16 cellular contexts compared by ENCODE assay signal in genomic region chr7:105001652-105002184, GRCh38. TPM values are rescaled to one million over a fixed set of nuclear protein-coding genes. Genes with fewer than 3 reads are reported as not detected.
DNase-seq lines count a peak whose midpoint lies in the region; ATAC-seq and TF ChIP-seq lines count a peak whose summit lies in the region.
"Had no signal": no experiment of that assay in that cellular context is flagged by ENCODE, and none has a peak within 500 bp of the region (broad histone marks: within the 10 kb centered on the region; RNA-seq: fewer than 3 reads in every experiment).

No MANE protein-coding gene starts in this region.

- H3K4me3 Mint-ChIP-seq in activated CD4-positive, alpha-beta T cell treated with anti-CD3 and anti-CD28 coated beads for 36 hours, result no peak overlapping the region
- H3K4me3 Mint-ChIP-seq in activated CD4-positive, alpha-beta T cell treated with anti-CD3 and anti-CD28 coated beads, Interleukin-2, amount 10 ng/mL, durations not matched to agents 7 days and 5 days, result no peak overlapping the region
- no peak overlapping the region for H3K4me3 Mint-ChIP-seq in GM23338

- H3F3A ChIP-seq in GM23338 (replicated peaks; ENCODE audit: low read depth), result no peaks in the 10 kb centered on the region

- H3K9me3 ChIP-seq in esophagus muscularis mucosa (no peaks in the 10 kb centered on the region), psoas muscle (no peaks in the 10 kb centered on the region)
- H3K9me3 ChIP-seq: upper lobe of left lung had no signal

- H3K27ac ChIP-seq in GM23338 (ENCODE audit: low read depth), result no peak overlapping the region
- H3K27ac ChIP-seq in esophagus muscularis mucosa (replicated peaks in 1 of 4), result peak overlapping the region; percentile 39 to 75 (median 66)
- peak overlapping the region; percentile 100 for H3K27ac ChIP-seq in psoas muscle

- H3K27me3 ChIP-seq in GM23338 (ENCODE audit: insufficient read depth) (no peaks in the 10 kb centered on the region), esophagus muscularis mucosa (no peaks in the 10 kb centered on the region), psoas muscle (ENCODE audit: insufficient read depth in 3 of 3, low read length in 2 of 3) (no peaks in the 10 kb centered on the region), H7 (ENCODE audit: control insufficient read depth, insufficient read depth, low read length) (no peaks in the 10 kb centered on the region)
- H3K27me3 ChIP-seq: upper lobe of left lung had no signal

- CTCF ChIA-PET in activated CD4-positive, alpha-beta T cell treated with anti-CD3 and anti-CD28 coated beads for 36 hours (lab: Charles Lee), result interaction anchor here (0.9 to 2.1 kb wide), 6 partner anchors 8 to 20 kb away, joined by 3 to 7 read pairs (median 4); no protein-coding TSS in a partner anchor
- CTCF ChIA-PET in activated CD4-positive, alpha-beta T cell treated with anti-CD3 and anti-CD28 coated beads, Interleukin-2, amount 10 ng/mL, durations not matched to agents 7 days and 5 days (lab: Charles Lee), result interaction anchor here (0.8 to 1.2 kb wide), 5 partner anchors 9 to 38 kb away, joined by 3 to 4 read pairs (median 3); no protein-coding TSS in a partner anchor

- H3K4me1 ChIP-seq in GM23338 (ENCODE audit: insufficient read depth) (peaks cover 6% of the 10 kb centered on the region), esophagus muscularis mucosa (peaks cover 0 to 100% (median 96%) of the 10 kb centered on the region in 4 donors), psoas muscle (peaks cover 90% of the 10 kb centered on the region)

- peak overlapping the region; percentile 47 for H3K27ac Mint-ChIP-seq in activated CD4-positive, alpha-beta T cell treated with anti-CD3 and anti-CD28 coated beads for 36 hours
- H3K27ac Mint-ChIP-seq in activated CD4-positive, alpha-beta T cell treated with anti-CD3 and anti-CD28 coated beads, Interleukin-2, amount 10 ng/mL, durations not matched to agents 7 days and 5 days, result no peak overlapping the region
- no peak overlapping the region for H3K27ac Mint-ChIP-seq in GM23338

- H3K9me2 ChIP-seq in GM23338 (ENCODE audit: insufficient read depth), result no peaks in the 10 kb centered on the region

- H3K4me3 ChIP-seq in GM23338, result no peak overlapping the region
- peak overlapping the region in 1 of 4 donors; percentile 5 for H3K4me3 ChIP-seq in esophagus muscularis mucosa
- peak overlapping the region; percentile 38 for H3K4me3 ChIP-seq in psoas muscle
- no peak overlapping the region for H3K4me3 ChIP-seq in H7 (ENCODE audit: insufficient read depth, low read depth, low read length)
- H3K4me3 ChIP-seq: upper lobe of left lung had no signal

- no peak overlapping the region for H2AFZ ChIP-seq in GM23338

- no peak for ATAC-seq in activated CD4-positive, alpha-beta T cell treated with anti-CD3 and anti-CD28 coated beads for 36 hours
- ATAC-seq in GM23338, result no peak
- ATAC-seq in psoas muscle, result peak; percentile 46 to 72 (median 60)
- no peak for ATAC-seq in HG03354 (IDR thresholded peaks at IDR 0.05; ENCODE audit: poor library complexity, severe bottlenecking, unreplicated experiment)
- ATAC-seq: left cardiac atrium had no signal

- no peak for DNase-seq in activated CD4-positive, alpha-beta T cell treated with anti-CD3 and anti-CD28 coated beads for 36 hours
- DNase-seq in activated CD4-positive, alpha-beta T cell treated with anti-CD3 and anti-CD28 coated beads, Interleukin-2, amount 10 ng/mL, durations not matched to agents 7 days and 5 days, result no peak
- no peak for DNase-seq in GM23338 (ENCODE audit: low spot score)
- DNase-seq in esophagus muscularis mucosa (ENCODE audit: extremely low spot score), result no peak
- DNase-seq in psoas muscle, result no peak
- no peak for DNase-seq in KG1 (lab: John Stamatoyannopoulos, UW)
- no peak for DNase-seq in H7
- DNase-seq: activated gamma-delta T cell; hippocampal formation; left cardiac atrium; NCI-H2081; NCI-H524 treated with DMSO at 0.1 percent for 48 hours; stimulated activated CD4-positive, alpha-beta T cell treated with anti-CD3 and anti-CD28 coated beads, Interleukin-1b, Interleukin-23, amount 100 ng/mL, for 48 hours had no signal

- 74% methylated on average over 5 of the region's 5 CpGs for WGBS in esophagus muscularis mucosa
- 49 to 72% (median 52%) methylated on average over 5 of the region's 5 CpGs for WGBS in psoas muscle, 3 donors

- peaks cover 52% of the 10 kb centered on the region for H3K36me3 Mint-ChIP-seq in activated CD4-positive, alpha-beta T cell treated with anti-CD3 and anti-CD28 coated beads for 36 hours (ENCODE audit: low read depth)
- peaks cover 42% of the 10 kb centered on the region for H3K36me3 Mint-ChIP-seq in activated CD4-positive, alpha-beta T cell treated with anti-CD3 and anti-CD28 coated beads, Interleukin-2, amount 10 ng/mL, durations not matched to agents 7 days and 5 days (ENCODE audit: low read depth)
- peaks cover 7% of the 10 kb centered on the region; the same call in 2 of the 3 replicates for H3K36me3 Mint-ChIP-seq in GM23338 (ENCODE audit: low read depth)

- POLR2A ChIA-PET in activated CD4-positive, alpha-beta T cell treated with anti-CD3 and anti-CD28 coated beads for 36 hours (lab: Charles Lee), result interaction anchor here (0.6 to 1.2 kb wide), 3 partner anchors 14 to 25 kb away, joined by 3 to 8 read pairs (median 3); no protein-coding TSS in a partner anchor
- POLR2A ChIA-PET in activated CD4-positive, alpha-beta T cell treated with anti-CD3 and anti-CD28 coated beads, Interleukin-2, amount 10 ng/mL, durations not matched to agents 7 days and 5 days (lab: Charles Lee), result no interaction called here

- no peaks in the 10 kb centered on the region for H3K9me3 Mint-ChIP-seq in activated CD4-positive, alpha-beta T cell treated with anti-CD3 and anti-CD28 coated beads for 36 hours (ENCODE audit: low read depth)
- no peaks in the 10 kb centered on the region for H3K9me3 Mint-ChIP-seq in activated CD4-positive, alpha-beta T cell treated with anti-CD3 and anti-CD28 coated beads, Interleukin-2, amount 10 ng/mL, durations not matched to agents 7 days and 5 days
- H3K9me3 Mint-ChIP-seq in GM23338, result no peaks in the 10 kb centered on the region

- H3K79me2 ChIP-seq in GM23338 (replicated peaks; ENCODE audit: insufficient read depth), result no peaks in the 10 kb centered on the region; the same call in 1 of the 2 replicates

- TF ChIP-seq POLR2A in esophagus muscularis mucosa (IDR thresholded peaks at IDR 0.05; ENCODE audit: low read depth), result no peak

- no peak for TF ChIP-seq CTCF in GM23338 (conservative IDR thresholded peaks at IDR 0.05; ENCODE audit: low read depth in 2 of 2)
- no peak for TF ChIP-seq CTCF in esophagus muscularis mucosa (IDR thresholded peaks at IDR 0.05)
- no peak for TF ChIP-seq CTCF in psoas muscle (IDR thresholded peaks at IDR 0.05)

- TF ChIP-seq EP300 in esophagus muscularis mucosa (IDR thresholded peaks at IDR 0.05), result no peak

- H3K4me1 Mint-ChIP-seq in activated CD4-positive, alpha-beta T cell treated with anti-CD3 and anti-CD28 coated beads for 36 hours, result peaks cover 88% of the 10 kb centered on the region
- H3K4me1 Mint-ChIP-seq in activated CD4-positive, alpha-beta T cell treated with anti-CD3 and anti-CD28 coated beads, Interleukin-2, amount 10 ng/mL, durations not matched to agents 7 days and 5 days, result peaks cover 68% of the 10 kb centered on the region
- peaks cover 38% of the 10 kb centered on the region for H3K4me1 Mint-ChIP-seq in GM23338

- no peaks in the 10 kb centered on the region for H3K27me3 Mint-ChIP-seq in activated CD4-positive, alpha-beta T cell treated with anti-CD3 and anti-CD28 coated beads for 36 hours
- H3K27me3 Mint-ChIP-seq in activated CD4-positive, alpha-beta T cell treated with anti-CD3 and anti-CD28 coated beads, Interleukin-2, amount 10 ng/mL, durations not matched to agents 7 days and 5 days, result no peaks in the 10 kb centered on the region
- H3K27me3 Mint-ChIP-seq in GM23338 (ENCODE audit: insufficient read depth, low read depth, poor library complexity), result no peaks in the 10 kb centered on the region
- H3K27me3 Mint-ChIP-seq: brain had no signal

- peaks cover 91% of the 10 kb centered on the region for H4K20me1 ChIP-seq in GM23338 (replicated peaks; ENCODE audit: insufficient read depth)

- peaks cover 4% of the 10 kb centered on the region; the same call in 1 of the 2 replicates for H3K36me3 ChIP-seq in GM23338 (ENCODE audit: insufficient read depth)
- H3K36me3 ChIP-seq in esophagus muscularis mucosa, result peaks cover 0 to 4% (median 0%) of the 10 kb centered on the region in 4 donors
- peaks cover 0 to 4% of the 10 kb centered on the region in 2 donors for H3K36me3 ChIP-seq in psoas muscle (ENCODE audit: insufficient read depth in 1 of 2, low read depth in 1 of 2)
- H3K36me3 ChIP-seq in H7 (replicated peaks; ENCODE audit: control insufficient read depth, insufficient read depth, low read length), result no peaks in the 10 kb centered on the region
- H3K36me3 ChIP-seq: upper lobe of left lung had no signal

- H3K4me2 ChIP-seq in GM23338, result peak overlapping the region; percentile 25; the same call in 1 of the 2 replicates

- intact Hi-C loops in activated CD4-positive, alpha-beta T cell treated with anti-CD3 and anti-CD28 coated beads for 36 hours (cut with DNase I, micrococcal nuclease), result no loop called here
- intact Hi-C loops in esophagus muscularis mucosa (cut with DNase I), result no loop called here
- intact Hi-C loops in psoas muscle (cut with DNase I), result no loop called here

RNA-seq across cellular contexts. Expression of gene KMT2E, which starts 12.3 kb away (rescaled TPM):
- 10 to 100 TPM; 94.4 to 99.3 TPM for total RNA-seq in activated CD4-positive, alpha-beta T cell treated with anti-CD3 and anti-CD28 coated beads for 36 hours
- total RNA-seq in activated CD4-positive, alpha-beta T cell treated with anti-CD3 and anti-CD28 coated beads, Interleukin-2, amount 10 ng/mL, durations not matched to agents 7 days and 5 days, result 10 to 100 TPM; 97.4 to 98.5 TPM
- 43.2 and 50.2 TPM in 2 replicates for total RNA-seq in GM23338 (2014; rRNA removed; shearing (Covaris generic))
- polyA plus RNA-seq in GM23338 (2016; fragmentation: Nextera tagmentation; extraction: Ambion mirVana) (55.7 and 70.9 TPM in 2 replicates), psoas muscle (10 to 100 TPM in 1 of 3 donors, 1 to 10 TPM in 2; 6.2 to 18.1 (median 7.3) TPM)
- total RNA-seq in esophagus muscularis mucosa (100 to 1,000 TPM in 2 of 4 donors, 10 to 100 TPM in 2; 77.0 to 109 (median 94.0) TPM), psoas muscle (10 to 100 TPM; 24.0 to 40.9 (median 27.0) TPM)
- 19.7 and 36.8 TPM in 2 replicates for total RNA-seq in H7 (2014; rRNA removed; shearing (Covaris generic))

Comparison
In these comparisons a context has a peak if more than half of its experiments do, and no peak if none do; other contexts are left out.
1. ATAC-seq: peak in psoas muscle (4 of 4); none in activated CD4-positive, alpha-beta T cell treated with anti-CD3 and anti-CD28 coated beads for 36 hours (single experiment), GM23338 (single experiment) and HG03354 (single experiment).